Comparison of ENCODE assay signal across 25 cellular contexts in genomic region chr7:118264836-118265235, GRCh38. TPM values are rescaled to one million over a fixed set of nuclear protein-coding genes. Genes with fewer than 3 reads are reported as not detected.
DNase-seq lines count a peak whose midpoint lies in the region; ATAC-seq and TF ChIP-seq lines count a peak whose summit lies in the region.
"Had no signal": no experiment of that assay in that cellular context is flagged by ENCODE, and none has a peak within 500 bp of the region (broad histone marks: within the 10 kb centered on the region; RNA-seq: fewer than 3 reads in every experiment).

No MANE protein-coding gene starts in this region.

- H3K9me3 ChIP-seq in Loucy (ENCODE audit: insufficient read depth, low read depth, low read length), result no peaks in the 10 kb centered on the region
- H3K9me3 ChIP-seq: BE2C, SJSA1 had no signal

- no peaks in the 10 kb centered on the region for H4K20me1 ChIP-seq in Loucy (ENCODE audit: insufficient read depth, low read length, poor library complexity, severe bottlenecking)

- no peaks in the 10 kb centered on the region for H3K27me3 ChIP-seq in Loucy (ENCODE audit: insufficient read depth, low read length, poor library complexity, severe bottlenecking)
- no peaks in the 10 kb centered on the region for H3K27me3 ChIP-seq in foreskin keratinocyte
- H3K27me3 ChIP-seq: BE2C, SJSA1 had no signal

- no peaks in the 10 kb centered on the region for H3F3A ChIP-seq in Loucy (ENCODE audit: low read depth)

- DNase-seq in COLO829 (ENCODE audit: low spot score) (peak; percentile 11), NCI-H69 (lab: John Stamatoyannopoulos, UW) (peak; percentile 19), foreskin keratinocyte (peak; percentile 2 to 16), left cardiac atrium (no peak)
- no peak for DNase-seq in stimulated activated CD4-positive, alpha-beta T cell treated with anti-CD3 and anti-CD28 coated beads, Interleukin-15, amount 100 ng/mL, for 24 hours
- DNase-seq: 8988T; ACHN; BE2C; Calu3; CD8-positive, alpha-beta memory T cell; Karpas-422; NCI-H1092 treated with DMSO at 0.1 percent for 48 hours; NCI-H1436; NCI-H187 treated with DMSO at 0.1 percent for 48 hours; NCI-H2171 treated with DMSO at 0.1 percent for 48 hours; NCI-H345; NCI-H510A treated with DMSO at 0.1 percent for 48 hours; NCI-H748 treated with DMSO at 0.1 percent for 48 hours had no signal

- no peak overlapping the region for H3K9ac ChIP-seq in Loucy (ENCODE audit: low read depth, low read length, poor library complexity, severe bottlenecking)

- H3K4me1 ChIP-seq in Loucy (ENCODE audit: insufficient read depth, low read length, poor library complexity, severe bottlenecking) (peaks cover 7% of the 10 kb centered on the region), foreskin keratinocyte (no peaks in the 10 kb centered on the region)
- H3K4me1 ChIP-seq: BE2C, SJSA1 had no signal

- TF ChIP-seq CTCF in Loucy (conservative IDR thresholded peaks at IDR 0.05; ENCODE audit: low read length) (no peak), foreskin keratinocyte (conservative IDR thresholded peaks at IDR 0.05) (no peak)

- H3K9me2 ChIP-seq in Loucy (replicated peaks; ENCODE audit: low read depth, low read length), result no peaks in the 10 kb centered on the region

- no peaks in the 10 kb centered on the region for H3K36me3 ChIP-seq in Loucy (ENCODE audit: insufficient read depth, low read length)
- H3K36me3 ChIP-seq: BE2C, SJSA1 had no signal

- no peaks in the 10 kb centered on the region for H3K79me2 ChIP-seq in Loucy (ENCODE audit: insufficient read depth, low read length)

- ATAC-seq in foreskin keratinocyte, result peak; percentile 57
- no peak for ATAC-seq in GM21619 (IDR thresholded peaks at IDR 0.05; ENCODE audit: unreplicated experiment)
- ATAC-seq in left cardiac atrium, result no peak
- ATAC-seq: HepG2 had no signal

- intact Hi-C loops in left cardiac atrium (cut with DNase I), result no loop called here

- H3K4me2 ChIP-seq in Loucy (ENCODE audit: low read depth, low read length, poor library complexity, severe bottlenecking), result no peak overlapping the region

- H3K4me3 ChIP-seq in Loucy (ENCODE audit: low read length, poor library complexity, severe bottlenecking), result no peak overlapping the region
- H3K4me3 ChIP-seq: SJSA1 had no signal

- no peak overlapping the region for H3K27ac ChIP-seq in foreskin keratinocyte
- H3K27ac ChIP-seq: SJSA1 had no signal

- peak overlapping the region; percentile 58; the same call in 1 of the 2 replicates for H2AFZ ChIP-seq in Loucy (ENCODE audit: low read length)

RNA-seq across cellular contexts. Expression of gene ANKRD7, which starts 40.3 kb away (rescaled TPM):
- 0.71 and 1.1 TPM in 2 replicates for total RNA-seq in foreskin keratinocyte
- 0.38 and 0.86 TPM in 2 replicates for polyA plus RNA-seq in foreskin keratinocyte
- total RNA-seq in left cardiac atrium, result 1 to 10 TPM in 1 of 2 donors, under 1 TPM in 1; 0.53 to 1.1 TPM
- total RNA-seq: H1, HepG2, HT-29 had no signal
- polyA plus RNA-seq: CD14-positive monocyte; CD8-positive, alpha-beta memory T cell; H1; HepG2 had no signal

Comparison
In these comparisons a context has a peak if more than half of its experiments do, and no peak if none do; other contexts are left out.
1. DNase-seq: peak in COLO829 (single experiment), NCI-H69 (single experiment) and foreskin keratinocyte (2 of 2); none in stimulated activated CD4-positive, alpha-beta T cell treated with anti-CD3 and anti-CD28 coated beads, Interleukin-15, amount 100 ng/mL, for 24 hours (single experiment) and left cardiac atrium (single experiment).